8 cellular contexts compared by ENCODE assay signal in genomic region chr14:24443053-24443683, GRCh38. TPM values are rescaled to one million over a fixed set of nuclear protein-coding genes. Genes with fewer than 3 reads are reported as not detected.
DNase-seq lines count a peak whose midpoint lies in the region; ATAC-seq and TF ChIP-seq lines count a peak whose summit lies in the region.

No MANE protein-coding gene starts in this region.

- CTCF ChIA-PET in AG04450 (lab: Charles Lee): interaction anchor here (4.2 kb wide), 1 partner anchor 11 kb away, joined by 66 read pairs; no protein-coding TSS in a partner anchor

- peaks cover 31% of the 10 kb centered on the region for H3K4me1 Mint-ChIP-seq in central memory CD8-positive, alpha-beta T cell

- no peaks in the 10 kb centered on the region for H3K27me3 ChIP-seq in AG04450 (ENCODE audit: control insufficient read depth, insufficient read depth, low read length)

- H3K36me3 Mint-ChIP-seq in central memory CD8-positive, alpha-beta T cell (ENCODE audit: insufficient read depth): peaks cover 27% of the 10 kb centered on the region

- peak overlapping the region; percentile 94 for H3K4me3 ChIP-seq in AG04450 (ENCODE audit: low read depth, low read length)
- peak overlapping the region; percentile 85 for H3K4me3 ChIP-seq in Jurkat, Clone E6-1 (ENCODE audit: low read length)

- H3K27me3 Mint-ChIP-seq in central memory CD8-positive, alpha-beta T cell: no peaks in the 10 kb centered on the region

- no peak for TF ChIP-seq CTCF in AG04450 (IDR thresholded peaks at IDR 0.05; ENCODE audit: low read depth, low read length)

- POLR2A ChIA-PET in AG04450 (lab: Yijun Ruan, JAX): interaction anchor here (0.6 kb wide), 1 partner anchor 79 kb away, joined by 5 read pairs; no protein-coding TSS in a partner anchor

- peak overlapping the region; percentile 90 for H3K4me3 Mint-ChIP-seq in central memory CD8-positive, alpha-beta T cell

- H3K9me3 ChIP-seq in AG04450 (ENCODE audit: control insufficient read depth, insufficient read depth, low read length): no peaks in the 10 kb centered on the region; the same call in 1 of the 2 replicates

- no peak for DNase-seq in AG04450 (ENCODE audit: low read depth, low spot score)
- no peak for DNase-seq in Jurkat, Clone E6-1 (ENCODE audit: low read depth, low spot score)
- DNase-seq in central memory CD8-positive, alpha-beta T cell (ENCODE audit: low spot score in 2 of 2): no peak
- peak; percentile 6 for DNase-seq in myocyte (ENCODE audit: low read depth)
- no peak for DNase-seq in effector CD8-positive, alpha-beta T cell (lab: John Stamatoyannopoulos, UW)
- DNase-seq in NCI-H69 (lab: John Stamatoyannopoulos, UW): no peak

- peak overlapping the region; percentile 61 for H3K27ac ChIP-seq in AG04450 (ENCODE audit: low read depth, low read length)

- no peak for ATAC-seq in central memory CD8-positive, alpha-beta T cell (replicated peaks; ENCODE audit: extremely low read depth, poor library complexity, severe bottlenecking)
- no peak for ATAC-seq in GM21390 (IDR thresholded peaks at IDR 0.05; ENCODE audit: unreplicated experiment)
- no peak for ATAC-seq in HG03095 (IDR thresholded peaks at IDR 0.05; ENCODE audit: unreplicated experiment)

- peak overlapping the region; percentile 96 for H3K27ac Mint-ChIP-seq in central memory CD8-positive, alpha-beta T cell (ENCODE audit: low read depth)

- no peaks in the 10 kb centered on the region for H3K9me3 Mint-ChIP-seq in central memory CD8-positive, alpha-beta T cell

RNA-seq across cellular contexts. Expression of gene SDR39U1, which starts 0.6 kb away (rescaled TPM):
- polyA plus RNA-seq in AG04450 (2011; rRNA removed): 22.9 and 24.9 TPM in 2 replicates
- 9.9 and 11.1 TPM in 2 replicates for polyA minus RNA-seq in AG04450 (2011; rRNA and poly(A)+ RNA removed)
- 81.0 TPM for polyA plus RNA-seq in Jurkat, Clone E6-1 (2012; ENCODE audit: insufficient read depth, insufficient read length)
- total RNA-seq in myocyte: 24.2 and 27.5 TPM in 2 replicates
- polyA plus RNA-seq in myocyte (2012): 61.6 TPM

RNA-seq across cellular contexts. Expression of gene KHNYN, which starts 13.4 kb away (rescaled TPM):
- polyA plus RNA-seq in AG04450 (2011; rRNA removed): 16.8 and 17.6 TPM in 2 replicates
- 21.6 and 25.7 TPM in 2 replicates for polyA minus RNA-seq in AG04450 (2011; rRNA and poly(A)+ RNA removed)
- polyA plus RNA-seq in Jurkat, Clone E6-1 (2012; ENCODE audit: insufficient read depth, insufficient read length): 27.4 TPM
- total RNA-seq in myocyte: 28.0 and 29.6 TPM in 2 replicates
- polyA plus RNA-seq in myocyte (2012): 25.9 TPM

RNA-seq across cellular contexts. Expression of gene CBLN3, which starts 13.7 kb away (rescaled TPM):
- polyA plus RNA-seq in AG04450 (2011; rRNA removed): 1.8 and 2.3 TPM in 2 replicates
- 1.1 and 1.7 TPM in 2 replicates for polyA minus RNA-seq in AG04450 (2011; rRNA and poly(A)+ RNA removed)
- polyA plus RNA-seq in Jurkat, Clone E6-1 (2012; ENCODE audit: insufficient read depth, insufficient read length): 0.74 TPM
- total RNA-seq in myocyte: 1.0 and 1.2 TPM in 2 replicates
- polyA plus RNA-seq in myocyte (2012): 9.1 TPM

RNA-seq across cellular contexts. Expression of gene NYNRIN, which starts 44.4 kb away (rescaled TPM):
- 10.4 and 10.5 TPM in 2 replicates for polyA plus RNA-seq in AG04450 (2011; rRNA removed)
- 18.3 and 20.1 TPM in 2 replicates for polyA minus RNA-seq in AG04450 (2011; rRNA and poly(A)+ RNA removed)
- 1.4 TPM for polyA plus RNA-seq in Jurkat, Clone E6-1 (2012; ENCODE audit: insufficient read depth, insufficient read length)
- 0.05 and 0.21 TPM in 2 replicates for total RNA-seq in myocyte
- 0.04 TPM for polyA plus RNA-seq in myocyte (2012)
